Comparison of ENCODE assay signal across 8 cellular contexts in genomic region chr3:192168202-192168601, GRCh38.
"Had no signal": no experiment of that assay in that cellular context is flagged by ENCODE, and none has a peak within 500 bp of the region (broad histone marks: within the 10 kb centered on the region; RNA-seq: fewer than 3 reads in every experiment).

No MANE protein-coding gene starts in this region.

- H3K4me3 Mint-ChIP-seq: HFFc6 had no signal

- H3K27ac Mint-ChIP-seq: HFFc6 had no signal

- FAIRE-seq: K562 had no signal

- H3K4me3 ChIP-seq: HAP-1, K562 had no signal

- H3K9me3 ChIP-seq: HAP-1 had no signal

- DNase-seq: GOT3, H7, HFFc6, IMR-90, KG1 had no signal

- H3K4me1 ChIP-seq: HAP-1 had no signal

- ATAC-seq: HCT116, K562 had no signal

- H3K36me3 ChIP-seq: HAP-1 had no signal
